ENCODE assay signal across 9 cellular contexts in the genomic region with DNA sequence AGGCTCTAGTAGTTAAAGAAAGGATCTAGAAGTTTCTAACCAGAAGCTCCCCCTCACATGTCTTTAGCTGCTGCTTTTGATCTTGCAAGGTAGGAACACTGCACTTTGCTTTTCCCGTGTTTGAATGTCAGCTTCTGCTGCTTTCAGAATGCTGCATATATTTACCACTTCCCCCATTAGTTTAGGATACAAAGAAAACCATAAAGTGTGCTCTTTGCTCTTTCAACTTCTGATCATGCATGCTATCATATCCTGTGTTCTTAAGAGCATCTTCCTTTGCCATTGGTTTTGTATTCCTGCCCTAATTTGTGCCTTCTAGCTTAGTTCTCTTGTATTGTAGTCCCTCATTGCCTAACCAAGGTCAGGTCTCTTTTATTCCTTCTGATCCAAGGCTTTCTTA. TPM values are rescaled to one million over a fixed set of nuclear protein-coding genes. Genes with fewer than 3 reads are reported as not detected.
A peak's percentile ranks its signal among the peaks of the same experiment; 100 is the strongest.
DNase-seq lines count a peak whose midpoint lies in the region; ATAC-seq and TF ChIP-seq lines count a peak whose summit lies in the region.
"Had no signal": no experiment of that assay in that cellular context is flagged by ENCODE, and none has a peak within 500 bp of the region (broad histone marks: within the 10 kb centered on the region; RNA-seq: fewer than 3 reads in every experiment).

No MANE protein-coding gene starts in this region.

- no peaks in the 10 kb centered on the region for H3K27me3 Mint-ChIP-seq in activated naive CD4-positive, alpha-beta T cell treated with anti-CD3 and anti-CD28 coated beads for 36 hours (ENCODE audit: low read depth)
- H3K27me3 Mint-ChIP-seq in activated naive CD8-positive, alpha-beta T cell treated with anti-CD3 and anti-CD28 coated beads, Interleukin-2, amount 10 ng/mL, durations not matched to agents 7 days and 5 days = no peaks in the 10 kb centered on the region
- no peaks in the 10 kb centered on the region for H3K27me3 Mint-ChIP-seq in type B pancreatic cell

- no peaks in the 10 kb centered on the region for H3K9me3 Mint-ChIP-seq in activated naive CD4-positive, alpha-beta T cell treated with anti-CD3 and anti-CD28 coated beads for 36 hours
- H3K9me3 Mint-ChIP-seq in activated naive CD8-positive, alpha-beta T cell treated with anti-CD3 and anti-CD28 coated beads, Interleukin-2, amount 10 ng/mL, durations not matched to agents 7 days and 5 days = no peaks in the 10 kb centered on the region
- H3K9me3 Mint-ChIP-seq in type B pancreatic cell = no peaks in the 10 kb centered on the region

- peak overlapping the region; percentile 86 for H3K27ac Mint-ChIP-seq in activated naive CD4-positive, alpha-beta T cell treated with anti-CD3 and anti-CD28 coated beads for 36 hours
- peak overlapping the region; percentile 87 for H3K27ac Mint-ChIP-seq in activated naive CD8-positive, alpha-beta T cell treated with anti-CD3 and anti-CD28 coated beads, Interleukin-2, amount 10 ng/mL, durations not matched to agents 7 days and 5 days
- H3K27ac Mint-ChIP-seq in type B pancreatic cell = peak overlapping the region; percentile 61

- no peak for DNase-seq in activated naive CD4-positive, alpha-beta T cell treated with anti-CD3 and anti-CD28 coated beads for 36 hours
- DNase-seq in activated naive CD4-positive, alpha-beta T cell treated with anti-CD3 and anti-CD28 coated beads, Interleukin-2, amount 50 U/mL, for 16 hours = no peak
- DNase-seq in activated naive CD8-positive, alpha-beta T cell treated with anti-CD3 and anti-CD28 coated beads, Interleukin-2, amount 10 ng/mL, durations not matched to agents 7 days and 5 days = no peak
- DNase-seq in midbrain (lab: John Stamatoyannopoulos, UW) (peak; percentile 32), type B pancreatic cell (ENCODE audit: extremely low spot score, unreplicated experiment) (no peak), NCI-H2107 treated with DMSO at 0.1 percent for 48 hours (lab: John Stamatoyannopoulos, UW; ENCODE audit: unreplicated experiment) (no peak), NCI-H69 (lab: John Stamatoyannopoulos, UW) (no peak), HuH-7 (ENCODE audit: low spot score) (no peak)
- DNase-seq: NCI-H2081 treated with DMSO at 0.1 percent for 48 hours had no signal

- ATAC-seq in activated naive CD8-positive, alpha-beta T cell treated with anti-CD3 and anti-CD28 coated beads, Interleukin-2, amount 10 ng/mL, durations not matched to agents 7 days and 5 days (ENCODE audit: low read depth) = peak; percentile 36

- H3K36me3 Mint-ChIP-seq in activated naive CD4-positive, alpha-beta T cell treated with anti-CD3 and anti-CD28 coated beads for 36 hours (ENCODE audit: low read depth) = peaks cover 25% of the 10 kb centered on the region
- peaks cover 28% of the 10 kb centered on the region for H3K36me3 Mint-ChIP-seq in activated naive CD8-positive, alpha-beta T cell treated with anti-CD3 and anti-CD28 coated beads, Interleukin-2, amount 10 ng/mL, durations not matched to agents 7 days and 5 days
- H3K36me3 Mint-ChIP-seq in type B pancreatic cell = peaks cover 27% of the 10 kb centered on the region

- POLR2A ChIA-PET in activated naive CD8-positive, alpha-beta T cell treated with anti-CD3 and anti-CD28 coated beads, Interleukin-2, amount 10 ng/mL, durations not matched to agents 7 days and 5 days (lab: Charles Lee) = interaction anchor here (0.5 to 1.8 kb wide), 7 partner anchors 9 to 131 kb away, joined by 3 to 4 read pairs (median 3); no protein-coding TSS in a partner anchor

- H3K4me1 Mint-ChIP-seq in activated naive CD4-positive, alpha-beta T cell treated with anti-CD3 and anti-CD28 coated beads for 36 hours (ENCODE audit: low read depth) = peaks cover 83% of the 10 kb centered on the region
- peaks cover 64% of the 10 kb centered on the region for H3K4me1 Mint-ChIP-seq in activated naive CD8-positive, alpha-beta T cell treated with anti-CD3 and anti-CD28 coated beads, Interleukin-2, amount 10 ng/mL, durations not matched to agents 7 days and 5 days
- peaks cover 50% of the 10 kb centered on the region for H3K4me1 Mint-ChIP-seq in type B pancreatic cell (ENCODE audit: unreplicated experiment)

- no peak for TF ChIP-seq CTCF in type B pancreatic cell (conservative IDR thresholded peaks at IDR 0.05)

- CTCF ChIA-PET in activated naive CD4-positive, alpha-beta T cell treated with anti-CD3 and anti-CD28 coated beads for 36 hours (lab: Charles Lee) = interaction anchor here (1.7 kb wide), 1 partner anchor 18 kb away, joined by 3 read pairs; no protein-coding TSS in a partner anchor

- H3K4me3 Mint-ChIP-seq in activated naive CD4-positive, alpha-beta T cell treated with anti-CD3 and anti-CD28 coated beads for 36 hours = peak overlapping the region; percentile 5
- H3K4me3 Mint-ChIP-seq in activated naive CD8-positive, alpha-beta T cell treated with anti-CD3 and anti-CD28 coated beads, Interleukin-2, amount 10 ng/mL, durations not matched to agents 7 days and 5 days = peak overlapping the region; percentile 57
- peak overlapping the region; percentile 10 for H3K4me3 Mint-ChIP-seq in type B pancreatic cell

- intact Hi-C loops in activated naive CD4-positive, alpha-beta T cell treated with anti-CD3 and anti-CD28 coated beads for 36 hours (cut with micrococcal nuclease) = loop anchor here (2.0 kb wide), 2 partner anchors 29 to 43 kb away; partner anchors contain the start of gene ZNF609

RNA-seq across cellular contexts. Expression of gene ZNF609, which starts 43.3 kb away (rescaled TPM):
- 10 to 100 TPM; 39.5 to 40.4 TPM for total RNA-seq in activated naive CD4-positive, alpha-beta T cell treated with anti-CD3 and anti-CD28 coated beads for 36 hours
- 10 to 100 TPM; 52.2 to 57.2 TPM for total RNA-seq in activated naive CD8-positive, alpha-beta T cell treated with anti-CD3 and anti-CD28 coated beads, Interleukin-2, amount 10 ng/mL, durations not matched to agents 7 days and 5 days
- 51.5 and 53.1 TPM in 2 replicates for total RNA-seq in type B pancreatic cell (ENCODE audit: low replicate concordance)

Comparison
In these comparisons a context has a peak if more than half of its experiments do, and no peak if none do; other contexts are left out.
1. H3K4me3 Mint-ChIP-seq: peak in every context shown above with its lines; median percentile 57 in activated naive CD8-positive, alpha-beta T cell treated with anti-CD3 and anti-CD28 coated beads, Interleukin-2, amount 10 ng/mL, durations not matched to agents 7 days and 5 days; 10 in type B pancreatic cell; 5 in activated naive CD4-positive, alpha-beta T cell treated with anti-CD3 and anti-CD28 coated beads for 36 hours.